In the genomic region with DNA sequence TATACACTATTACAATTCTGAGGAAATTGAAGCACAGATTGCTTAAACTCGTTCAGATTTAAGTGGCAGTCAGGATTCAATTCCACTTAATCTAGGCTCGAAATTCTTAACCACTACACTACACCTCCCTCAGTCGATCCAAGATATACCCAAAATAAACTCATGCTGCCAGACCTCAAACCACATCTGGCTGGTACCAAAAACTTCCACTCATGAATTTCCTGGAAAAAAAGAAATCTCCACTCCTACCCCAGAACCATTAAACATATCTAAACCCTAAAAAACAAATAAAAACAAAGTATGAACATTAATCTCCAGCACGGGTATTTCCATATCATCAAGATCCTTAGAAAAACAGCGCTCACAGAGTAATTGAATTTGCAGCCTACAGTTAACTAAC, we compare ENCODE assay signal across 8 cellular contexts. TPM values are rescaled to one million over a fixed set of nuclear protein-coding genes. Genes with fewer than 3 reads are reported as not detected.
A peak's percentile ranks its signal among the peaks of the same experiment; 100 is the strongest.
DNase-seq lines count a peak whose midpoint lies in the region; ATAC-seq and TF ChIP-seq lines count a peak whose summit lies in the region.

No MANE protein-coding gene starts in this region.

- no peak for TF ChIP-seq CTCF in GM12875 (IDR thresholded peaks at IDR 0.05; ENCODE audit: borderline replicate concordance, insufficient read depth, low read depth, low read length)
- TF ChIP-seq CTCF in fibroblast of mammary gland (conservative IDR thresholded peaks at IDR 0.05; ENCODE audit: control insufficient read depth, insufficient read depth, low read depth, low read length) = no peak
- no peak for TF ChIP-seq CTCF in omental fat pad (IDR thresholded peaks at IDR 0.05)

- H3K4me3 ChIP-seq in GM12875 (ENCODE audit: low read depth, low read length) (peak overlapping the region; percentile 75), fibroblast of mammary gland (ENCODE audit: control insufficient read depth, low read depth, low read length) (peak overlapping the region; percentile 79), skeletal muscle cell (ENCODE audit: low read depth, low read length) (peak overlapping the region; percentile 90)

- DNase-seq in RPMI7951 (ENCODE audit: low read depth) (peak; percentile 32), fibroblast of mammary gland (ENCODE audit: low read depth) (peak; percentile 5), skeletal muscle cell (ENCODE audit: low read depth) (no peak), NK-92 (lab: John Stamatoyannopoulos, UW; ENCODE audit: unreplicated experiment) (no peak), NCI-H510A (lab: John Stamatoyannopoulos, UW) (no peak), omental fat pad (ENCODE audit: low spot score) (no peak)

- ATAC-seq in GM21737 (IDR thresholded peaks at IDR 0.05; ENCODE audit: unreplicated experiment) (no peak), omental fat pad (ENCODE audit: low FRiP score) (no peak)

RNA-seq across cellular contexts. Expression of a gene that starts 1.1 kb away (rescaled TPM):
- 12.4 and 21.8 TPM in 2 replicates for total RNA-seq in RPMI7951 (2014; rRNA removed; shearing (Covaris generic))
- total RNA-seq in omental fat pad = 10 to 100 TPM in 2 of 4 donors, 1 to 10 TPM in 2; 9.0 to 16.1 (median 11.1) TPM

RNA-seq across cellular contexts. Expression of a gene that starts 59.4 kb away (rescaled TPM):
- total RNA-seq in RPMI7951 (2014; rRNA removed; shearing (Covaris generic)) = 0.78 and 0.96 TPM in 2 replicates
- total RNA-seq in omental fat pad = 1 to 10 TPM; 1.2 to 2.2 (median 1.5) TPM

RNA-seq across cellular contexts. Expression of a gene that starts 59.5 kb away (rescaled TPM):
- 2.6 and 4.2 TPM in 2 replicates for total RNA-seq in RPMI7951 (2014; rRNA removed; shearing (Covaris generic))
- 1 to 10 TPM; 2.3 to 7.3 (median 4.9) TPM for total RNA-seq in omental fat pad

Comparison
In these comparisons a context has a peak if more than half of its experiments do, and no peak if none do; other contexts are left out.
1. DNase-seq: peak in RPMI7951 (single experiment) and fibroblast of mammary gland (single experiment); none in skeletal muscle cell (single experiment), NK-92 (single experiment), NCI-H510A (single experiment) and omental fat pad (single experiment).
2. Peak in every context shown above with its lines, with median percentiles within 50 percentile points of each other: H3K4me3 ChIP-seq.